Comparison of ENCODE assay signal across 2 cellular contexts in the genomic region with DNA sequence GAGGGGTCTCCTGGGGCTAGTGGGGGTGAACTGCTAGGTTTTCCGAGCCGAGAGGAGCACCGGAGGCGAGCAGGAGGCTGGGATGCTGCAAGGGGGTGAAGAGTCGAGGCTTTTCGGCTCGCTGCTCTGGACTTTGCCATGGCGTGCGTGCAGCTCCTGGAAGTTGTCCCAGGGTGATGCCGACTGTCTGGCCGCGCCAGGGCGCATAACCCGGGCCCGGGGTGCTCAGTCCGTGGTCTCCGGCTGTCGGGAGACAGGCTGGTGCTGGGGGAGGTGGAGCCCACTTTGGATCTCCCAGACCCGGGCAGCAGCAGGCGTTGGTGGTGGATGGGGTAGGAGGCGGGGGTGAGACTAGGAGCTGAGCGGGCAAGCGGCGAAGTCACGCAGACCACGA.
TF ChIP-seq lines count a peak whose summit lies in the region.

No MANE protein-coding gene starts in this region.

TF ChIP-seq in GM23338, 12 proteins besides CTCF, POLR2A, EP300 and RAD21 (continued from another document):
- TF ChIP-seq STAT1 (IDR thresholded peaks at IDR 0.05; ENCODE audit: unreplicated experiment) (no peak), CREB1 (CRISPR knock-in tag; IDR thresholded peaks at IDR 0.05; ENCODE audit: low read depth) (no peak)

TF ChIP-seq in GM12878, 131 proteins besides CTCF, POLR2A, EP300 and RAD21 (continued from another document):
- TF ChIP-seq, protein P1, sequence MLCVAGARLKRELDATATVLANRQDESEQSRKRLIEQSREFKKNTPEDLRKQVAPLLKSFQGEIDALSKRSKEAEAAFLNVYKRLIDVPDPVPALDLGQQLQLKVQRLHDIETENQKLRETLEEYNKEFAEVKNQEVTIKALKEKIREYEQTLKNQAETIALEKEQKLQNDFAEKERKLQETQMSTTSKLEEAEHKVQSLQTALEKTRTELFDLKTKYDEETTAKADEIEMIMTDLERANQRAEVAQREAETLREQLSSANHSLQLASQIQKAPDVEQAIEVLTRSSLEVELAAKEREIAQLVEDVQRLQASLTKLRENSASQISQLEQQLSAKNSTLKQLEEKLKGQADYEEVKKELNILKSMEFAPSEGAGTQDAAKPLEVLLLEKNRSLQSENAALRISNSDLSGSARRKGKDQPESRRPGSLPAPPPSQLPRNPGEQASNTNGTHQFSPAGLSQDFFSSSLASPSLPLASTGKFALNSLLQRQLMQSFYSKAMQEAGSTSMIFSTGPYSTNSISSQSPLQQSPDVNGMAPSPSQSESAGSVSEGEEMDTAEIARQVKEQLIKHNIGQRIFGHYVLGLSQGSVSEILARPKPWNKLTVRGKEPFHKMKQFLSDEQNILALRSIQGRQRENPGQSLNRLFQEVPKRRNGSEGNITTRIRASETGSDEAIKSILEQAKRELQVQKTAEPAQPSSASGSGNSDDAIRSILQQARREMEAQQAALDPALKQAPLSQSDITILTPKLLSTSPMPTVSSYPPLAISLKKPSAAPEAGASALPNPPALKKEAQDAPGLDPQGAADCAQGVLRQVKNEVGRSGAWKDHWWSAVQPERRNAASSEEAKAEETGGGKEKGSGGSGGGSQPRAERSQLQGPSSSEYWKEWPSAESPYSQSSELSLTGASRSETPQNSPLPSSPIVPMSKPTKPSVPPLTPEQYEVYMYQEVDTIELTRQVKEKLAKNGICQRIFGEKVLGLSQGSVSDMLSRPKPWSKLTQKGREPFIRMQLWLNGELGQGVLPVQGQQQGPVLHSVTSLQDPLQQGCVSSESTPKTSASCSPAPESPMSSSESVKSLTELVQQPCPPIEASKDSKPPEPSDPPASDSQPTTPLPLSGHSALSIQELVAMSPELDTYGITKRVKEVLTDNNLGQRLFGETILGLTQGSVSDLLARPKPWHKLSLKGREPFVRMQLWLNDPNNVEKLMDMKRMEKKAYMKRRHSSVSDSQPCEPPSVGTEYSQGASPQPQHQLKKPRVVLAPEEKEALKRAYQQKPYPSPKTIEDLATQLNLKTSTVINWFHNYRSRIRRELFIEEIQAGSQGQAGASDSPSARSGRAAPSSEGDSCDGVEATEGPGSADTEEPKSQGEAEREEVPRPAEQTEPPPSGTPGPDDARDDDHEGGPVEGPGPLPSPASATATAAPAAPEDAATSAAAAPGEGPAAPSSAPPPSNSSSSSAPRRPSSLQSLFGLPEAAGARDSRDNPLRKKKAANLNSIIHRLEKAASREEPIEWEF (IDR thresholded peaks at IDR 0.05; ENCODE audit: insufficient replicate concordance, low read depth, low read length) = no peak
- TF ChIP-seq E2F8 (IDR thresholded peaks at IDR 0.05; ENCODE audit: low read depth, partially characterized antibody) (no peak), NFXL1 (IDR thresholded peaks at IDR 0.05; ENCODE audit: borderline replicate concordance) (no peak)
- TF ChIP-seq, protein P2, sequence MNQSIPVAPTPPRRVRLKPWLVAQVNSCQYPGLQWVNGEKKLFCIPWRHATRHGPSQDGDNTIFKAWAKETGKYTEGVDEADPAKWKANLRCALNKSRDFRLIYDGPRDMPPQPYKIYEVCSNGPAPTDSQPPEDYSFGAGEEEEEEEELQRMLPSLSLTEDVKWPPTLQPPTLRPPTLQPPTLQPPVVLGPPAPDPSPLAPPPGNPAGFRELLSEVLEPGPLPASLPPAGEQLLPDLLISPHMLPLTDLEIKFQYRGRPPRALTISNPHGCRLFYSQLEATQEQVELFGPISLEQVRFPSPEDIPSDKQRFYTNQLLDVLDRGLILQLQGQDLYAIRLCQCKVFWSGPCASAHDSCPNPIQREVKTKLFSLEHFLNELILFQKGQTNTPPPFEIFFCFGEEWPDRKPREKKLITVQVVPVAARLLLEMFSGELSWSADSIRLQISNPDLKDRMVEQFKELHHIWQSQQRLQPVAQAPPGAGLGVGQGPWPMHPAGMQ (IDR thresholded peaks at IDR 0.05; ENCODE audit: borderline replicate concordance) = no peak
